Comparison of ENCODE assay signal across 27 cellular contexts in the genomic region with DNA sequence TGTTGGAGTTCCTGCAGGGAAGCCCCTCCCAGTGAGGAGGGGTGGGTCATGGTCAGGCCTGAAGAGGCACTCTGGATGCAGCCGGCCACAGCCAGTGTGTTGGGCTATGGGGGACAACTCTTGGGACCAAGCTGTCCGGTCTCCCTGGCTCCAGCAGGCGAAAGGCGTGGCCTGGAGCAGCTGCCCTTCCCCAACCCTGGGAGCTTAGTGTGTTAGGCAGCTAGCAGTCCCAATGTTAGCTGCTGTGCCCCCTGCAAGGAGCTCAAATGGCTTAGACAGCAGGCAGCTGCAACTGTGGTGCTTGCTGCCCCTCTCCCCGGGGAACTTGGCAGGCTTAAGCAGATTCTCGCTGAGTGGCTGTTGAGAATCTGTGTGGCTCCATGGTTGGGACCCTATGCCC.
DNase-seq lines count a peak whose midpoint lies in the region; ATAC-seq and FAIRE-seq lines count a peak whose summit lies in the region.
"Had no signal": no experiment of that assay in that cellular context is flagged by ENCODE, and none has a peak within 500 bp of the region (broad histone marks: within the 10 kb centered on the region; RNA-seq: fewer than 3 reads in every experiment).

No MANE protein-coding gene starts in this region.

- CTCF ChIA-PET in activated CD4-positive, alpha-beta T cell treated with anti-CD3 and anti-CD28 coated beads for 36 hours (lab: Charles Lee), result no interaction called here

- no peaks in the 10 kb centered on the region for H3K27me3 ChIP-seq in SJCRH30
- H3K27me3 ChIP-seq in mesendoderm (ENCODE audit: insufficient read depth, low read length, poor library complexity), result no peaks in the 10 kb centered on the region

- H3K4me2 ChIP-seq in mesendoderm (ENCODE audit: low read length), result no peak overlapping the region
- H3K4me2 ChIP-seq: SK-N-SH had no signal

- H3K4me1 Mint-ChIP-seq in activated CD4-positive, alpha-beta T cell treated with anti-CD3 and anti-CD28 coated beads, Interleukin-2, amount 10 ng/mL, durations not matched to agents 24 days and 14 days, result no peaks in the 10 kb centered on the region
- H3K4me1 Mint-ChIP-seq in activated CD4-positive, alpha-beta T cell treated with anti-CD3 and anti-CD28 coated beads for 36 hours, result no peaks in the 10 kb centered on the region
- H3K4me1 Mint-ChIP-seq: activated naive CD8-positive, alpha-beta T cell treated with anti-CD3 and anti-CD28 coated beads, Interleukin-2, amount 50 U/mL, for 24 hours; CD4-positive, CD25-positive, alpha-beta regulatory T cell; naive thymus-derived CD8-positive, alpha-beta T cell had no signal

- no peak overlapping the region for H2BK120ac ChIP-seq in mesendoderm (ENCODE audit: low read depth, low read length)

- H3K27ac Mint-ChIP-seq in activated CD4-positive, alpha-beta T cell treated with anti-CD3 and anti-CD28 coated beads, Interleukin-2, amount 10 ng/mL, durations not matched to agents 24 days and 14 days, result no peak overlapping the region
- no peak overlapping the region for H3K27ac Mint-ChIP-seq in activated CD4-positive, alpha-beta T cell treated with anti-CD3 and anti-CD28 coated beads for 36 hours
- H3K27ac Mint-ChIP-seq: activated naive CD8-positive, alpha-beta T cell treated with anti-CD3 and anti-CD28 coated beads, Interleukin-2, amount 50 U/mL, for 24 hours; activated T-cell treated with anti-CD3 and anti-CD28 coated beads, Interleukin-2, amount 50 U/mL, for 72 hours; CD4-positive, CD25-positive, alpha-beta regulatory T cell; dendritic cell treated with granulocyte-macrophage colony-stimulating factor and Interleukin-4, amounts not matched to agents 40 ng/mL and 50 ng/mL, for 4 days; naive thymus-derived CD8-positive, alpha-beta T cell had no signal

- no peak for FAIRE-seq in GM19239 (lab: Jason Lieb, UNC)
- FAIRE-seq: D721Med, kidney had no signal

- no peaks in the 10 kb centered on the region for H3K79me2 ChIP-seq in mesendoderm (ENCODE audit: control insufficient read depth, insufficient read depth, low read length)

- H3K79me1 ChIP-seq in mesendoderm (ENCODE audit: low read length), result no peaks in the 10 kb centered on the region

- no peaks in the 10 kb centered on the region for H3K9me3 Mint-ChIP-seq in activated CD4-positive, alpha-beta T cell treated with anti-CD3 and anti-CD28 coated beads, Interleukin-2, amount 10 ng/mL, durations not matched to agents 24 days and 14 days
- no peaks in the 10 kb centered on the region for H3K9me3 Mint-ChIP-seq in activated CD4-positive, alpha-beta T cell treated with anti-CD3 and anti-CD28 coated beads for 36 hours (ENCODE audit: low read depth)
- H3K9me3 Mint-ChIP-seq: activated naive CD8-positive, alpha-beta T cell treated with anti-CD3 and anti-CD28 coated beads, Interleukin-2, amount 50 U/mL, for 24 hours; activated T-cell treated with anti-CD3 and anti-CD28 coated beads, Interleukin-2, amount 50 U/mL, for 72 hours; dendritic cell treated with granulocyte-macrophage colony-stimulating factor and Interleukin-4, amounts not matched to agents 40 ng/mL and 50 ng/mL, for 4 days had no signal

- H2BK15ac ChIP-seq in mesendoderm (replicated peaks; ENCODE audit: low read depth), result no peak overlapping the region

- H3K27ac ChIP-seq in SJCRH30 (peak overlapping the region; percentile 90), mesendoderm (ENCODE audit: low read depth, low read length) (no peak overlapping the region)

- H3K27me3 Mint-ChIP-seq in activated CD4-positive, alpha-beta T cell treated with anti-CD3 and anti-CD28 coated beads, Interleukin-2, amount 10 ng/mL, durations not matched to agents 24 days and 14 days, result peaks cover 2% of the 10 kb centered on the region
- H3K27me3 Mint-ChIP-seq in activated CD4-positive, alpha-beta T cell treated with anti-CD3 and anti-CD28 coated beads for 36 hours, result peaks cover 2% of the 10 kb centered on the region
- H3K27me3 Mint-ChIP-seq: dendritic cell treated with granulocyte-macrophage colony-stimulating factor and Interleukin-4, amounts not matched to agents 40 ng/mL and 50 ng/mL, for 4 days had no signal

- no peak overlapping the region for H3K18ac ChIP-seq in mesendoderm (ENCODE audit: low read length)

- no peak overlapping the region for H3K56ac ChIP-seq in mesendoderm (ENCODE audit: low read length)

- H3K4ac ChIP-seq in mesendoderm (ENCODE audit: low read depth, low read length), result no peak overlapping the region

- H3K4me3 Mint-ChIP-seq in activated CD4-positive, alpha-beta T cell treated with anti-CD3 and anti-CD28 coated beads, Interleukin-2, amount 10 ng/mL, durations not matched to agents 24 days and 14 days, result no peak overlapping the region
- H3K4me3 Mint-ChIP-seq in activated CD4-positive, alpha-beta T cell treated with anti-CD3 and anti-CD28 coated beads for 36 hours, result no peak overlapping the region
- H3K4me3 Mint-ChIP-seq: activated naive CD8-positive, alpha-beta T cell treated with anti-CD3 and anti-CD28 coated beads, Interleukin-2, amount 50 U/mL, for 24 hours; activated T-cell treated with anti-CD3 and anti-CD28 coated beads, Interleukin-2, amount 50 U/mL, for 72 hours; CD4-positive, CD25-positive, alpha-beta regulatory T cell; dendritic cell treated with granulocyte-macrophage colony-stimulating factor and Interleukin-4, amounts not matched to agents 40 ng/mL and 50 ng/mL, for 4 days; naive thymus-derived CD8-positive, alpha-beta T cell had no signal

- peaks cover 34% of the 10 kb centered on the region for H3K4me1 ChIP-seq in SJCRH30
- no peaks in the 10 kb centered on the region for H3K4me1 ChIP-seq in mesendoderm (ENCODE audit: control insufficient read depth, low read depth, low read length)

- no peak overlapping the region for H3K23ac ChIP-seq in mesendoderm (ENCODE audit: low read length)

- POLR2A ChIA-PET in activated CD4-positive, alpha-beta T cell treated with anti-CD3 and anti-CD28 coated beads for 36 hours (lab: Charles Lee), result no interaction called here

- no peaks in the 10 kb centered on the region for H3K36me3 ChIP-seq in SJCRH30
- no peaks in the 10 kb centered on the region for H3K36me3 ChIP-seq in mesendoderm (ENCODE audit: control insufficient read depth, insufficient read depth, low read length)

- no peak overlapping the region for H2AK5ac ChIP-seq in mesendoderm (ENCODE audit: low read length)

- H3K9me3 ChIP-seq in SJCRH30 (replicated peaks), result peaks cover 12% of the 10 kb centered on the region
- H3K9me3 ChIP-seq: SK-N-SH had no signal

- H4K5ac ChIP-seq in mesendoderm (ENCODE audit: low read length), result no peak overlapping the region

- intact Hi-C loops in activated CD4-positive, alpha-beta T cell treated with anti-CD3 and anti-CD28 coated beads, Interleukin-2, amount 10 ng/mL, durations not matched to agents 24 days and 14 days (cut with micrococcal nuclease), result no loop called here
- intact Hi-C loops in activated CD4-positive, alpha-beta T cell treated with anti-CD3 and anti-CD28 coated beads for 36 hours (cut with DNase I, micrococcal nuclease), result no loop called here

- no peak overlapping the region for H4K8ac ChIP-seq in mesendoderm (ENCODE audit: low read depth, low read length)

- peak; percentile 34 for DNase-seq in activated CD4-positive, alpha-beta T cell treated with anti-CD3 and anti-CD28 coated beads, Interleukin-2, amount 10 ng/mL, durations not matched to agents 24 days and 14 days
- DNase-seq in activated CD4-positive, alpha-beta T cell treated with anti-CD3 and anti-CD28 coated beads for 36 hours, result no peak
- DNase-seq in SJCRH30 (peak; percentile 94 to 95), mesendoderm (peak; percentile 19), GM19239 (ENCODE audit: insufficient read length, low spot score) (no peak)
- no peak for DNase-seq in central memory CD4-positive, alpha-beta T cell
- DNase-seq: activated CD4-positive, alpha-beta T cell treated with anti-CD3 and anti-CD28 coated beads, Interleukin-2, amount 50 U/mL, for 48 hours; activated naive CD4-positive, alpha-beta T cell; activated naive CD8-positive, alpha-beta T cell treated with anti-CD3 and anti-CD28 coated beads, Interleukin-2, amount 50 U/mL, for 24 hours; activated T-cell treated with anti-CD3 and anti-CD28 coated beads, Interleukin-2, amount 50 U/mL, for 72 hours; AML-193; CD4-positive, CD25-positive, alpha-beta regulatory T cell; kidney; midbrain; naive thymus-derived CD8-positive, alpha-beta T cell; NCI-H1417 treated with DMSO at 0.1 percent for 48 hours; NCI-H2029 treated with DMSO at 0.1 percent for 48 hours; NCI-H446; NK-92 treated with Interleukin-12 subunit alpha and Interleukin-12 subunit beta, amount 100 ng/mL, for 24 hours; occipital lobe; PC-3; SK-N-SH; stimulated activated naive CD4-positive, alpha-beta T cell treated with Interleukin-2 at 50 U/mL for 16 hours had no signal

- no peak overlapping the region for H2BK5ac ChIP-seq in mesendoderm (ENCODE audit: low read length)

- no CpG with 5 or more reads among the region's 6 CpGs for WGBS in mesendoderm (ENCODE audit: extremely low coverage, insufficient coverage, low lambda C conversion rate)

- H3K4me3 ChIP-seq in SJCRH30, result peak overlapping the region; percentile 16; the same call in 1 of the 2 replicates
- no peak overlapping the region for H3K4me3 ChIP-seq in mesendoderm (ENCODE audit: low read length)

- no peaks in the 10 kb centered on the region for H3K36me3 Mint-ChIP-seq in activated CD4-positive, alpha-beta T cell treated with anti-CD3 and anti-CD28 coated beads, Interleukin-2, amount 10 ng/mL, durations not matched to agents 24 days and 14 days (ENCODE audit: low read depth)
- H3K36me3 Mint-ChIP-seq in activated CD4-positive, alpha-beta T cell treated with anti-CD3 and anti-CD28 coated beads for 36 hours (ENCODE audit: low read depth), result no peaks in the 10 kb centered on the region
- H3K36me3 Mint-ChIP-seq: CD4-positive, CD25-positive, alpha-beta regulatory T cell; naive thymus-derived CD8-positive, alpha-beta T cell had no signal

- no peak for ATAC-seq in activated CD4-positive, alpha-beta T cell treated with anti-CD3 and anti-CD28 coated beads for 36 hours
- ATAC-seq in HG02610 (IDR thresholded peaks at IDR 0.05; ENCODE audit: unreplicated experiment), result no peak
- ATAC-seq: activated naive CD8-positive, alpha-beta T cell treated with anti-CD3 and anti-CD28 coated beads, Interleukin-2, amount 50 U/mL, for 24 hours; activated T-cell treated with anti-CD3 and anti-CD28 coated beads, Interleukin-2, amount 50 U/mL, for 72 hours; esophagus mucosa; naive thymus-derived CD8-positive, alpha-beta T cell; PC-3 had no signal

- no peak overlapping the region for H3K9ac ChIP-seq in mesendoderm (ENCODE audit: low read length)
- H3K9ac ChIP-seq: SK-N-SH had no signal

Comparison
In these comparisons a context has a peak if more than half of its experiments do, and no peak if none do; other contexts are left out.
1. DNase-seq: peak in activated CD4-positive, alpha-beta T cell treated with anti-CD3 and anti-CD28 coated beads, Interleukin-2, amount 10 ng/mL, durations not matched to agents 24 days and 14 days (single experiment), SJCRH30 (2 of 2) and mesendoderm (single experiment); none in activated CD4-positive, alpha-beta T cell treated with anti-CD3 and anti-CD28 coated beads for 36 hours (single experiment), GM19239 (single experiment) and central memory CD4-positive, alpha-beta T cell (single experiment).